Comparison of ENCODE assay signal across 17 cellular contexts in genomic region chr2:85936421-85937068, GRCh38. TPM values are rescaled to one million over a fixed set of nuclear protein-coding genes. Genes with fewer than 3 reads are reported as not detected.
DNase-seq lines count a peak whose midpoint lies in the region; ATAC-seq and TF ChIP-seq lines count a peak whose summit lies in the region.
"Had no signal": no experiment of that assay in that cellular context is flagged by ENCODE, and none has a peak within 500 bp of the region (broad histone marks: within the 10 kb centered on the region; RNA-seq: fewer than 3 reads in every experiment).

No MANE protein-coding gene starts in this region.

- peaks cover 3 to 10% (median 6%) of the 10 kb centered on the region in 7 donors for H3K9me3 Mint-ChIP-seq in CD14-positive monocyte

- no peak overlapping the region for H3K9ac ChIP-seq in neuronal stem cell (ENCODE audit: low read depth, low read length, poor library complexity)

- intact Hi-C loops in CD14-positive monocyte (cut with micrococcal nuclease) = no loop called here

- peak overlapping the region; percentile 98 for H2BK12ac ChIP-seq in neuronal stem cell (ENCODE audit: low read length)

- H3K27ac ChIP-seq in C4-2B (peak overlapping the region; percentile 24; the same call in 1 of the 2 replicates), foreskin keratinocyte (no peak overlapping the region), neuronal stem cell (replicated peaks; ENCODE audit: low read length) (no peak overlapping the region)
- H3K27ac ChIP-seq: SJCRH30, transverse colon, WERI-Rb-1 had no signal

- H3K27ac Mint-ChIP-seq in CD14-positive monocyte = peak overlapping the region in 1 of 7 donors; percentile 70
- H3K27ac Mint-ChIP-seq: immature natural killer cell had no signal

- H3K14ac ChIP-seq in neuronal stem cell (ENCODE audit: low read length) = no peak overlapping the region

- peaks cover 6% of the 10 kb centered on the region for H3K4me1 Mint-ChIP-seq in CD14-positive monocyte
- H3K4me1 Mint-ChIP-seq: immature natural killer cell had no signal

- H4K8ac ChIP-seq in neuronal stem cell (ENCODE audit: low read depth, low read length) = no peak overlapping the region

- peak overlapping the region; percentile 80 for H2AK5ac ChIP-seq in neuronal stem cell (ENCODE audit: low read depth, low read length)

- H3K79me1 ChIP-seq in neuronal stem cell (ENCODE audit: low read depth, low read length) = no peaks in the 10 kb centered on the region

- H2BK5ac ChIP-seq in neuronal stem cell (ENCODE audit: low read length) = peak overlapping the region; percentile 91

- no peak overlapping the region for H3K4ac ChIP-seq in neuronal stem cell (ENCODE audit: low read length)

- peaks cover 0 to 6% (median 2%) of the 10 kb centered on the region in 3 donors for H3K27me3 Mint-ChIP-seq in CD14-positive monocyte (ENCODE audit: low read depth in 3 of 3)

- peak overlapping the region in 1 of 2 donors; percentile 18 for H3K4me3 Mint-ChIP-seq in CD14-positive monocyte
- H3K4me3 Mint-ChIP-seq: immature natural killer cell had no signal

- no peak for TF ChIP-seq CTCF in C4-2B (conservative IDR thresholded peaks at IDR 0.05)
- no peak for TF ChIP-seq CTCF in foreskin keratinocyte (conservative IDR thresholded peaks at IDR 0.05)
- no peak for TF ChIP-seq CTCF in CD14-positive monocyte (IDR thresholded peaks at IDR 0.05)

- DNase-seq in RPMI7951 (ENCODE audit: low read depth) (peak; percentile 15), foreskin keratinocyte (no peak), neuronal stem cell (ENCODE audit: low spot score) (no peak), CD14-positive monocyte (ENCODE audit: low spot score) (no peak), NCI-H2081 treated with DMSO at 0.1 percent for 48 hours (lab: John Stamatoyannopoulos, UW) (no peak), NCI-H1092 (lab: John Stamatoyannopoulos, UW) (no peak)
- DNase-seq: activated CD8-positive, alpha-beta memory T cell treated with anti-CD3 and anti-CD28 coated beads, Interleukin-2, amount 50 U/mL, for 4 hours; cortex of kidney; DND-41; immature natural killer cell; NCI-H1105 treated with DMSO at 0.1 percent for 48 hours; nucleus accumbens; transverse colon had no signal

- H3K4me3 ChIP-seq in neuronal stem cell (ENCODE audit: low read length in 2 of 2) = no peak overlapping the region
- H3K4me3 ChIP-seq: SJCRH30, transverse colon had no signal

- peaks cover 0 to 2% of the 10 kb centered on the region in 2 donors for H3K36me3 Mint-ChIP-seq in CD14-positive monocyte

- H3K4me1 ChIP-seq in foreskin keratinocyte (peaks cover 28% of the 10 kb centered on the region), neuronal stem cell (ENCODE audit: control insufficient read depth in 2 of 2, insufficient read depth in 1 of 2, low read depth in 1 of 2, low read length in 2 of 2) (peaks cover 6 to 8% of the 10 kb centered on the region in 2 donors)
- H3K4me1 ChIP-seq: transverse colon had no signal

- no CpG with 5 or more reads among the region's 22 CpGs for WGBS in neuronal stem cell (ENCODE audit: extremely low coverage in 2 of 2, insufficient read length in 2 of 2, insufficient replicate concordance in 1 of 2), 2 donors

- H4K91ac ChIP-seq in neuronal stem cell (ENCODE audit: low read depth, low read length, poor library complexity) = no peak overlapping the region

- no peaks in the 10 kb centered on the region for H3K27me3 ChIP-seq in foreskin keratinocyte
- H3K27me3 ChIP-seq in neuronal stem cell (ENCODE audit: control insufficient read depth in 3 of 3, insufficient read depth in 3 of 3, low read depth in 1 of 3, low read length in 3 of 3) = no peaks in the 10 kb centered on the region
- H3K27me3 ChIP-seq: SJCRH30, transverse colon had no signal

- H2BK15ac ChIP-seq in neuronal stem cell (ENCODE audit: low read length) = peak overlapping the region; percentile 61

- no peaks in the 10 kb centered on the region for H3K9me3 ChIP-seq in neuronal stem cell (replicated peaks in 1 of 2; ENCODE audit: control insufficient read depth in 2 of 2, insufficient read depth in 1 of 2, low read depth in 1 of 2, low read length in 2 of 2)
- H3K9me3 ChIP-seq: transverse colon had no signal

- no peak overlapping the region for H3K4me2 ChIP-seq in neuronal stem cell (ENCODE audit: insufficient read depth, low read length, poor library complexity, severe bottlenecking)

- H3K23ac ChIP-seq in neuronal stem cell (ENCODE audit: low read depth, low read length, poor library complexity) = peak overlapping the region; percentile 13

- H2AFZ ChIP-seq in neuronal stem cell (ENCODE audit: low read length) = peak overlapping the region; percentile 40

- ATAC-seq in foreskin keratinocyte (peak; percentile 23), HG03095 (IDR thresholded peaks at IDR 0.05; ENCODE audit: unreplicated experiment) (no peak)

- H2BK120ac ChIP-seq in neuronal stem cell (ENCODE audit: low read depth, low read length) = peak overlapping the region; percentile 9

- peak overlapping the region; percentile 23 for H3K18ac ChIP-seq in neuronal stem cell (ENCODE audit: low read length)

- no peaks in the 10 kb centered on the region for H3K36me3 ChIP-seq in neuronal stem cell (replicated peaks in 1 of 2; ENCODE audit: control insufficient read depth in 2 of 2, insufficient read depth in 2 of 2, low read length in 2 of 2)
- H3K36me3 ChIP-seq: SJCRH30, transverse colon, WERI-Rb-1 had no signal

RNA-seq across cellular contexts. Expression of gene ST3GAL5, which starts 47.8 kb away (rescaled TPM):
- 83.2 and 98.5 TPM in 2 replicates for total RNA-seq in RPMI7951 (2014; rRNA removed; shearing (Covaris generic))
- total RNA-seq in foreskin keratinocyte = 30.1 and 36.1 TPM in 2 replicates
- polyA plus RNA-seq in foreskin keratinocyte = 19.8 and 21.8 TPM in 2 replicates
- polyA plus RNA-seq in neuronal stem cell (2013, experiment 1 of 2) = 5.0 TPM
- polyA plus RNA-seq in neuronal stem cell (2013, experiment 2 of 2) = 5.3 TPM
- polyA plus RNA-seq in CD14-positive monocyte = 10 to 100 TPM; 14.0 to 19.5 TPM
